Comparison of ENCODE assay signal across 29 cellular contexts in the genomic region with DNA sequence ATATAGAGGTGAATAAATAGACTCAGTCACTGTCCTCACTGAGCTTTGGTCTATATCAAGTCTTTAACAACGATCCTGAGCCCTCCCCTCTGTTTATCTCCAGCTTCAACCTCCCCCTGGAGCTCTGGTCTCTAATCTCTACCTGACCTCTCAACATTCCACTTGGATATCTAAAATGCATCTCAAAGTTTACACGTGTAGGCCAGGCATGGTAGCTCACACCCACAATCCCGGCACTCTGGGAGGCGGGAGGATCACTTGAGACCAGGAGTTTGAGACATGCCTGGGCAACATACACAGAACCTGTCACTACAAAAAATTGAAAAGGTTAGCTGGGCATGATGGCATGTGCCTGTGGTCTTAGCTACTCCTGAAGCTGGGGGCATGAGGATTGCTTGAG. TPM values are rescaled to one million over a fixed set of nuclear protein-coding genes. Genes with fewer than 3 reads are reported as not detected.
DNase-seq lines count a peak whose midpoint lies in the region; ATAC-seq, FAIRE-seq and TF ChIP-seq lines count a peak whose summit lies in the region.
"Had no signal": no experiment of that assay in that cellular context is flagged by ENCODE, and none has a peak within 500 bp of the region (broad histone marks: within the 10 kb centered on the region; RNA-seq: fewer than 3 reads in every experiment).

No MANE protein-coding gene starts in this region.

- 50 to 71% (median 64%) methylated on average over 4 of the region's 4 CpGs for WGBS in small intestine, 3 donors

- TF ChIP-seq POLR2A in breast epithelium (IDR thresholded peaks at IDR 0.05): no peak

- peak overlapping the region; percentile 96 for H3K27ac Mint-ChIP-seq in MCF 10A (ENCODE audit: low read depth, unreplicated experiment)
- H3K27ac Mint-ChIP-seq: activated CD4-positive, alpha-beta memory T cell treated with anti-CD3 and anti-CD28 coated beads for 36 hours; CD8-positive, alpha-beta T cell had no signal

- H3K27ac ChIP-seq in breast epithelium (no peak overlapping the region), coronary artery (peak overlapping the region; percentile 12 to 93), lower lobe of right lung (no peak overlapping the region), small intestine (ENCODE audit: low read depth in 1 of 2, low read length in 1 of 2) (peak overlapping the region in 1 of 2 donors; percentile 14)
- H3K27ac ChIP-seq: GM23248, SJSA1 had no signal

- POLR2A ChIA-PET in MCF 10A (lab: Yijun Ruan, JAX): interaction anchor here (0.8 to 7.0 kb wide), 10 partner anchors 9 to 169 kb away, joined by 3 to 65 read pairs (median 4); partner anchors contain the start of gene GADD45A

- H3K36me3 ChIP-seq in breast epithelium: no peaks in the 10 kb centered on the region
- H3K36me3 ChIP-seq in lower lobe of right lung: no peaks in the 10 kb centered on the region
- no peaks in the 10 kb centered on the region for H3K36me3 ChIP-seq in small intestine (ENCODE audit: control insufficient read depth in 2 of 2, insufficient read depth in 2 of 2, low read length in 2 of 2)

- no peak overlapping the region for H3K4me3 Mint-ChIP-seq in MCF 10A (ENCODE audit: unreplicated experiment)
- H3K4me3 Mint-ChIP-seq: activated CD4-positive, alpha-beta memory T cell treated with anti-CD3 and anti-CD28 coated beads for 36 hours; CD8-positive, alpha-beta T cell had no signal

- H3K4me3 ChIP-seq in breast epithelium (no peak overlapping the region), coronary artery (no peak overlapping the region), lower lobe of right lung (no peak overlapping the region), small intestine (ENCODE audit: low read depth in 1 of 2, low read length in 2 of 2) (no peak overlapping the region)
- H3K4me3 ChIP-seq: GM23248, SJSA1, skin epidermis had no signal

- no peaks in the 10 kb centered on the region for H3K9me3 Mint-ChIP-seq in MCF 10A (ENCODE audit: unreplicated experiment)
- H3K9me3 Mint-ChIP-seq: activated CD4-positive, alpha-beta memory T cell treated with anti-CD3 and anti-CD28 coated beads for 36 hours; CD8-positive, alpha-beta T cell had no signal

- peak; percentile 31 to 60 for ATAC-seq in lower lobe of right lung
- no peak for ATAC-seq in GM18858 (IDR thresholded peaks at IDR 0.05; ENCODE audit: unreplicated experiment)
- no peak for ATAC-seq in HG02571 (IDR thresholded peaks at IDR 0.05; ENCODE audit: unreplicated experiment)
- ATAC-seq: activated CD4-positive, CD25-positive, alpha-beta regulatory T cell treated with anti-CD3 and anti-CD28 coated beads, Interleukin-2, amount 50 U/mL, for 24 hours; CD8-positive, alpha-beta T cell; Panc1 had no signal

- FAIRE-seq in small intestine (lab: Jason Lieb, UNC): no peak
- FAIRE-seq: HTR-8/SVneo, TTC549 had no signal

- TF ChIP-seq CTCF in MCF 10A (IDR thresholded peaks at IDR 0.05; ENCODE audit: unreplicated experiment) (no peak), breast epithelium (IDR thresholded peaks at IDR 0.05) (no peak), coronary artery (IDR thresholded peaks at IDR 0.05) (no peak), lower lobe of right lung (IDR thresholded peaks at IDR 0.05) (no peak)

- BruUV-seq in MCF 10A (replicated peaks; lab: Mats Ljungman, UMichigan): no TSS peak

- intact Hi-C loops in MCF 10A (cut with micrococcal nuclease): no loop called here
- intact Hi-C loops in breast epithelium (cut with DNase I; ENCODE audit: low total_unique reads): no loop called here
- intact Hi-C loops in lower lobe of right lung (cut with DNase I): no loop called here

- no peaks in the 10 kb centered on the region for H3K27me3 ChIP-seq in breast epithelium
- no peaks in the 10 kb centered on the region for H3K27me3 ChIP-seq in lower lobe of right lung (ENCODE audit: low read depth)
- H3K27me3 ChIP-seq in small intestine (ENCODE audit: control insufficient read depth in 2 of 2, insufficient read depth in 2 of 2, low read length in 2 of 2): no peaks in the 10 kb centered on the region
- H3K27me3 ChIP-seq: brain microvascular endothelial cell, SJSA1 had no signal

- DNase-seq in MCF 10A (ENCODE audit: unreplicated experiment) (no peak), breast epithelium (ENCODE audit: low spot score in 2 of 2) (no peak), coronary artery (ENCODE audit: low spot score) (no peak), lower lobe of right lung (no peak), SK-N-DZ (ENCODE audit: low spot score) (no peak), small intestine (no peak)
- DNase-seq: 8988T; activated CD4-positive, alpha-beta memory T cell treated with anti-CD3 and anti-CD28 coated beads for 36 hours; activated effector memory CD4-positive, alpha-beta T cell treated with anti-CD3 and anti-CD28 coated beads, Interleukin-2, amount 50 U/mL, for 16 hours; AML-193; brain microvascular endothelial cell; CD8-positive, alpha-beta T cell; cortex of kidney; glutamatergic neuron; GM23248; MV-4-11; NCI-H1694; NCI-H524; NK-92 treated with Interleukin-12 subunit alpha and Interleukin-12 subunit beta, amount 100 ng/mL, for 24 hours; stimulated activated CD4-positive, alpha-beta T cell treated with anti-CD3 and anti-CD28 coated beads, Interleukin-1b, Interleukin-23, amount 100 ng/mL, for 48 hours; substantia nigra had no signal

- CTCF ChIA-PET in MCF 10A (lab: Yijun Ruan, JAX): interaction anchor here (0.9 to 3.0 kb wide), 8 partner anchors 13 to 203 kb away, joined by 3 to 12 read pairs (median 6); partner anchors contain the start of gene GADD45A

- H3K4me1 Mint-ChIP-seq in MCF 10A (ENCODE audit: insufficient read depth, unreplicated experiment): peaks cover 29% of the 10 kb centered on the region

- H3K4me1 ChIP-seq in breast epithelium (peaks cover 0 to 6% of the 10 kb centered on the region in 2 donors), lower lobe of right lung (peaks cover 27% of the 10 kb centered on the region), small intestine (ENCODE audit: control insufficient read depth in 2 of 2, insufficient read depth in 1 of 2, low read depth in 1 of 2, low read length in 1 of 2) (peaks cover 17 to 25% of the 10 kb centered on the region in 2 donors)

- H3K9me3 ChIP-seq in breast epithelium (no peaks in the 10 kb centered on the region), lower lobe of right lung (no peaks in the 10 kb centered on the region), small intestine (ENCODE audit: control insufficient read depth, low read depth) (no peaks in the 10 kb centered on the region)
- H3K9me3 ChIP-seq: SJSA1 had no signal

- no peaks in the 10 kb centered on the region for H3K36me3 Mint-ChIP-seq in MCF 10A (ENCODE audit: insufficient read depth, unreplicated experiment)
- H3K36me3 Mint-ChIP-seq: activated CD4-positive, alpha-beta memory T cell treated with anti-CD3 and anti-CD28 coated beads for 36 hours; CD8-positive, alpha-beta T cell had no signal

- no peaks in the 10 kb centered on the region for H3K27me3 Mint-ChIP-seq in MCF 10A (ENCODE audit: insufficient read depth, unreplicated experiment)
- H3K27me3 Mint-ChIP-seq: activated CD4-positive, alpha-beta memory T cell treated with anti-CD3 and anti-CD28 coated beads for 36 hours had no signal

RNA-seq across cellular contexts. Expression of gene GADD45A, which starts 53.4 kb away (rescaled TPM):
- 183 and 225 TPM in 2 replicates for total RNA-seq in MCF 10A (2022)
- 10 to 100 TPM; 52.4 to 68.2 (median 55.4) TPM for total RNA-seq in breast epithelium
- total RNA-seq in lower lobe of right lung: 13.6 TPM
- polyA plus RNA-seq in SK-N-DZ (2014; cell fraction: cytosol; rRNA removed): 21.2 and 29.5 TPM in 2 replicates
- polyA plus RNA-seq in SK-N-DZ (2014; cell fraction: nucleus; rRNA removed): 57.2 and 60.1 TPM in 2 replicates
- polyA plus RNA-seq in small intestine: 10 to 100 TPM; 31.2 to 76.3 (median 64.8) TPM

Comparison
In these comparisons a context has a peak if more than half of its experiments do, and no peak if none do; other contexts are left out.
1. H3K27ac ChIP-seq: peak in coronary artery (2 of 2); none in breast epithelium (0 of 2) and lower lobe of right lung (single experiment).
2. ATAC-seq: peak in lower lobe of right lung (2 of 2); none in GM18858 (single experiment) and HG02571 (single experiment).